11 cellular contexts compared by ENCODE assay signal in genomic region chr16:17395849-17396480, GRCh38.
A peak's percentile ranks its signal among the peaks of the same experiment; 100 is the strongest.
DNase-seq lines count a peak whose midpoint lies in the region; ATAC-seq, FAIRE-seq and TF ChIP-seq lines count a peak whose summit lies in the region.
"Had no signal": no experiment of that assay in that cellular context is flagged by ENCODE, and none has a peak within 500 bp of the region (broad histone marks: within the 10 kb centered on the region; RNA-seq: fewer than 3 reads in every experiment).

No MANE protein-coding gene starts in this region.

- BruUV-seq in K562 (replicated peaks; lab: Mats Ljungman, UMichigan) = no TSS peak

- TF ChIP-seq POLR2A in K562 (conservative IDR thresholded peaks at IDR 0.05) (no peak), sigmoid colon (IDR thresholded peaks at IDR 0.05) (no peak), GM12892 (IDR thresholded peaks at IDR 0.05; ENCODE audit: low read depth, low read length) (no peak)

- DNase-seq in HT-29 (ENCODE audit: low spot score) (peak; percentile 22), K562 (ENCODE audit: extremely low read depth in 1 of 4, low spot score in 3 of 4) (no peak), left ventricle myocardium inferior (no peak), sigmoid colon (peak; percentile 88), HEK293T (ENCODE audit: extremely low spot score) (no peak), GM12892 (ENCODE audit: insufficient read length) (no peak)
- DNase-seq: activated CD8-positive, alpha-beta memory T cell treated with anti-CD3 and anti-CD28 coated beads, Interleukin-2, amount 10 ng/mL, durations not matched to agents 7 days and 5 days; endodermal cell; nephron progenitor cell; stimulated activated CD4-positive, alpha-beta T cell treated with anti-CD3 and anti-CD28 coated beads, Interleukin-15, amount 100 ng/mL, for 24 hours had no signal

- intact Hi-C loops in K562 (cut with micrococcal nuclease) = no loop called here
- intact Hi-C loops in left ventricle myocardium inferior (cut with micrococcal nuclease) = no loop called here
- intact Hi-C loops in sigmoid colon (cut with DNase I) = no loop called here

- no peak overlapping the region for H3K4me2 ChIP-seq in K562 (ENCODE audit: insufficient read depth, low read length)

- TF ChIP-seq CTCF in K562 (IDR thresholded peaks at IDR 0.05 in 2 of 3, conservative IDR thresholded peaks at IDR 0.05 in 1 of 3; ENCODE audit: insufficient read depth in 2 of 3, low read depth in 1 of 3, low read length in 3 of 3) (no peak), left ventricle myocardium inferior (IDR thresholded peaks at IDR 0.05; ENCODE audit: borderline replicate concordance) (no peak), sigmoid colon (IDR thresholded peaks at IDR 0.05) (no peak)

- WGBS in K562 (ENCODE audit: insufficient coverage, low coverage, missing lambda C conversion rate) = 3% methylated on average over 9 of the region's 9 CpGs
- WGBS in sigmoid colon, 2 donors = 23 to 64% methylated on average over 9 of the region's 9 CpGs

- H3K9me1 ChIP-seq in K562 (ENCODE audit: control insufficient read depth, insufficient read depth, low read length) = no peaks in the 10 kb centered on the region

- in situ Hi-C loops in K562 (cut with MboI) = no loop called here

- no peaks in the 10 kb centered on the region for H3K9me3 ChIP-seq in K562 (replicated peaks; ENCODE audit: control insufficient read depth, insufficient read depth, low read depth, low read length)
- no peaks in the 10 kb centered on the region for H3K9me3 ChIP-seq in left ventricle myocardium inferior (replicated peaks)
- H3K9me3 ChIP-seq in sigmoid colon = no peaks in the 10 kb centered on the region

- no peaks in the 10 kb centered on the region for H3K36me3 ChIP-seq in K562 (ENCODE audit: control insufficient read depth, insufficient read depth, low read length)
- H3K36me3 ChIP-seq in left ventricle myocardium inferior = no peaks in the 10 kb centered on the region
- no peaks in the 10 kb centered on the region for H3K36me3 ChIP-seq in sigmoid colon

- POLR2A ChIA-PET in K562 (lab: Yijun Ruan, JAX) (no interaction called here), HEK293T (lab: Yijun Ruan, JAX) (no interaction called here)

- no peak for TF ChIP-seq RAD21 in K562 (CRISPR knock-in tag; conservative IDR thresholded peaks at IDR 0.05 in 1 of 2, IDR thresholded peaks at IDR 0.05 in 1 of 2)

- H3K4me1 ChIP-seq in K562 (replicated peaks in 1 of 2; ENCODE audit: control insufficient read depth in 2 of 2, insufficient read depth in 2 of 2, low read length in 2 of 2) = no peaks in the 10 kb centered on the region
- H3K4me1 ChIP-seq in left ventricle myocardium inferior = peaks cover 24% of the 10 kb centered on the region
- H3K4me1 ChIP-seq in sigmoid colon = peaks cover 0 to 62% (median 44%) of the 10 kb centered on the region in 4 donors

- no peak for FAIRE-seq in K562 (lab: Jason Lieb, UNC)
- no peak for FAIRE-seq in GM12892 (lab: Jason Lieb, UNC)

- H3K27me3 ChIP-seq in K562 (ENCODE audit: control insufficient read depth in 2 of 2, insufficient read depth in 2 of 2, low read length in 2 of 2) (peaks cover 0 to 27% of the 10 kb centered on the region in 2 experiments; a peak in 1 of 5 replicates), left ventricle myocardium inferior (ENCODE audit: low read depth) (no peaks in the 10 kb centered on the region), sigmoid colon (no peaks in the 10 kb centered on the region)

- TF ChIP-seq EP300 in K562 (IDR thresholded peaks at IDR 0.05; ENCODE audit: low read length) (no peak), sigmoid colon (IDR thresholded peaks at IDR 0.05) (no peak)

- CTCF ChIA-PET in K562 (lab: Yijun Ruan, JAX; ENCODE audit: low intra/inter-chr PET ratio) = no interaction called here
- CTCF ChIA-PET in HEK293T (lab: Yijun Ruan, JAX) = no interaction called here

- no peak overlapping the region for H3K9ac ChIP-seq in K562 (ENCODE audit: insufficient read depth in 1 of 2, low read depth in 2 of 2, low read length in 2 of 2)

- no peaks in the 10 kb centered on the region for H3K79me2 ChIP-seq in K562 (ENCODE audit: control insufficient read depth, insufficient read depth, low read length)

- H2AFZ ChIP-seq in K562 (ENCODE audit: low read depth, low read length) = no peak overlapping the region

- no peaks in the 10 kb centered on the region for H4K20me1 ChIP-seq in K562 (replicated peaks; ENCODE audit: control insufficient read depth, insufficient read depth, low read length)

- H3K27ac ChIP-seq in K562 (ENCODE audit: extremely low read depth, low read depth, low read length) = no peak overlapping the region
- peak overlapping the region; percentile 34 for H3K27ac ChIP-seq in left ventricle myocardium inferior (replicated peaks)
- H3K27ac ChIP-seq in sigmoid colon = peak overlapping the region; percentile 65 to 97 (median 82)

- H3K4me3 ChIP-seq in K562 (no peak overlapping the region), left ventricle myocardium inferior (no peak overlapping the region), sigmoid colon (no peak overlapping the region)

- ATAC-seq in K562 = no peak
- no peak for ATAC-seq in GM19023 (IDR thresholded peaks at IDR 0.05; ENCODE audit: unreplicated experiment)
- ATAC-seq: activated CD8-positive, alpha-beta memory T cell treated with anti-CD3 and anti-CD28 coated beads, Interleukin-2, amount 10 ng/mL, durations not matched to agents 7 days and 5 days had no signal

TF ChIP-seq in K562, 482 proteins besides CTCF, POLR2A, EP300 and RAD21:
- TF ChIP-seq POLR2H (tag; IDR thresholded peaks at IDR 0.05; ENCODE audit: low read depth) = no peak
- TF ChIP-seq SAP30 (IDR thresholded peaks at IDR 0.05; ENCODE audit: borderline replicate concordance, insufficient read depth, low read depth, low read length, poor library complexity, severe bottlenecking) = no peak
- TF ChIP-seq E2F3 (CRISPR knock-in tag; IDR thresholded peaks at IDR 0.05) = no peak
- TF ChIP-seq GTF2E2 (tag; IDR thresholded peaks at IDR 0.05) = no peak
- no peak for TF ChIP-seq RNF219 (CRISPR knock-in tag; IDR thresholded peaks at IDR 0.05)
- peak; percentile 40; the same call in 1 of the 2 replicates for TF ChIP-seq ESRRA (IDR thresholded peaks at IDR 0.05; ENCODE audit: borderline replicate concordance, low read depth)

TF ChIP-seq in HEK293T, 16 proteins besides CTCF, POLR2A, EP300 and RAD21:
- no peak for TF ChIP-seq HDGF (IDR thresholded peaks at IDR 0.05; ENCODE audit: borderline replicate concordance)
- no peak for TF ChIP-seq L3MBTL2 (conservative IDR thresholded peaks at IDR 0.05)
- TF ChIP-seq LEF1 (IDR thresholded peaks at IDR 0.05; ENCODE audit: borderline replicate concordance) = no peak
- TF ChIP-seq ZNF384 (IDR thresholded peaks at IDR 0.05) = no peak
- no peak for TF ChIP-seq FOXK2 (IDR thresholded peaks at IDR 0.05)
- no peak for TF ChIP-seq PKNOX1 (IDR thresholded peaks at IDR 0.05)
- no peak for TF ChIP-seq ARNT (IDR thresholded peaks at IDR 0.05)
- TF ChIP-seq ELF4 (IDR thresholded peaks at IDR 0.05) = no peak
- TF ChIP-seq NFRKB (IDR thresholded peaks at IDR 0.05) = no peak
- TF ChIP-seq BHLHE40 (IDR thresholded peaks at IDR 0.05; ENCODE audit: borderline replicate concordance) = no peak
- no peak for TF ChIP-seq TARDBP (IDR thresholded peaks at IDR 0.05)
TF ChIP-seq in HEK293T: peak in this region for 0.

Comparison
In these comparisons a context has a peak if more than half of its experiments do, and no peak if none do; other contexts are left out.
1. DNase-seq: peak in HT-29 (single experiment) and sigmoid colon (single experiment); none in K562 (0 of 4), left ventricle myocardium inferior (single experiment), HEK293T (single experiment) and GM12892 (single experiment).